Comparison of ENCODE assay signal across 13 cellular contexts in genomic region chr4:88725986-88726385, GRCh38. TPM values are rescaled to one million over a fixed set of nuclear protein-coding genes. Genes with fewer than 3 reads are reported as not detected.
A peak's percentile ranks its signal among the peaks of the same experiment; 100 is the strongest.
DNase-seq lines count a peak whose midpoint lies in the region; ATAC-seq, FAIRE-seq and TF ChIP-seq lines count a peak whose summit lies in the region.
"Had no signal": no experiment of that assay in that cellular context is flagged by ENCODE, and none has a peak within 500 bp of the region (broad histone marks: within the 10 kb centered on the region; RNA-seq: fewer than 3 reads in every experiment).

No MANE protein-coding gene starts in this region.

- H3K56ac ChIP-seq in IMR-90 (ENCODE audit: extremely low read depth, insufficient read depth, low read length): no peak overlapping the region

- peaks cover 12% of the 10 kb centered on the region for H3K36me3 Mint-ChIP-seq in activated CD4-positive, alpha-beta T cell treated with anti-CD3 and anti-CD28 coated beads for 36 hours (ENCODE audit: low read depth)
- peaks cover 16% of the 10 kb centered on the region for H3K36me3 Mint-ChIP-seq in activated T-helper 1 cell treated with anti-CD3 and anti-CD28 coated beads, Interleukin-12 subunit alpha, Interleukin-12 subunit beta, Interleukin-2, Interleukin-4 antibody, amounts not matched to agents 30 ng/mL and 10 ng/mL and 1 ng/mL, durations not matched to agents 14 hours and 24 hours and 36 hours (ENCODE audit: low read depth)

- DNase-seq in IMR-90 (peak; percentile 21), cerebellar cortex (ENCODE audit: low spot score) (peak; percentile 26)
- no peak for DNase-seq in activated CD4-positive, alpha-beta T cell treated with anti-CD3 and anti-CD28 coated beads for 36 hours
- DNase-seq in activated T-helper 1 cell treated with anti-CD3 and anti-CD28 coated beads, Interleukin-12 subunit alpha, Interleukin-12 subunit beta, Interleukin-2, Interleukin-4 antibody, amounts not matched to agents 30 ng/mL and 10 ng/mL and 1 ng/mL, durations not matched to agents 14 hours and 24 hours and 36 hours (ENCODE audit: low spot score): no peak
- DNase-seq: KBM-7 had no signal

- no peak overlapping the region for H3K4me3 Mint-ChIP-seq in activated CD4-positive, alpha-beta T cell treated with anti-CD3 and anti-CD28 coated beads for 36 hours
- H3K4me3 Mint-ChIP-seq in activated T-helper 1 cell treated with anti-CD3 and anti-CD28 coated beads, Interleukin-12 subunit alpha, Interleukin-12 subunit beta, Interleukin-2, Interleukin-4 antibody, amounts not matched to agents 30 ng/mL and 10 ng/mL and 1 ng/mL, durations not matched to agents 14 hours and 24 hours and 36 hours: no peak overlapping the region
- H3K4me3 Mint-ChIP-seq: CD14-positive monocyte had no signal

- CTCF ChIA-PET in IMR-90 (lab: Yijun Ruan, JAX): interaction anchor here (0.7 to 1.3 kb wide), 2 partner anchors 20 to 187 kb away, joined by 3 to 6 read pairs; no protein-coding TSS in a partner anchor
- CTCF ChIA-PET in activated CD4-positive, alpha-beta T cell treated with anti-CD3 and anti-CD28 coated beads for 36 hours (lab: Charles Lee): interaction anchor here (1.3 to 1.6 kb wide), 2 partner anchors 9 to 186 kb away, joined by 4 read pairs; no protein-coding TSS in a partner anchor

- H2BK5ac ChIP-seq in IMR-90 (ENCODE audit: low read depth, low read length, poor library complexity, severe bottlenecking): no peak overlapping the region

- H3K14ac ChIP-seq in IMR-90 (replicated peaks; ENCODE audit: low read depth, low read length): no peak overlapping the region

- intact Hi-C loops in IMR-90 (cut with micrococcal nuclease): no loop called here
- intact Hi-C loops in activated CD4-positive, alpha-beta T cell treated with anti-CD3 and anti-CD28 coated beads for 36 hours (cut with DNase I, micrococcal nuclease): no loop called here
- intact Hi-C loops in activated T-helper 1 cell treated with anti-CD3 and anti-CD28 coated beads, Interleukin-12 subunit alpha, Interleukin-12 subunit beta, Interleukin-2, Interleukin-4 antibody, amounts not matched to agents 30 ng/mL and 10 ng/mL and 1 ng/mL, durations not matched to agents 14 hours and 24 hours and 36 hours (cut with micrococcal nuclease): no loop called here

- in situ Hi-C loops in IMR-90 (cut with MboI; ENCODE audit: low sequenced_read_pairs): no loop called here

- H3K36me3 ChIP-seq in IMR-90 (ENCODE audit: control insufficient read depth, insufficient read depth, low read length): peaks cover 45% of the 10 kb centered on the region

- no peak overlapping the region for H3K4me3 ChIP-seq in IMR-90 (ENCODE audit: insufficient read depth, low read depth, low read length)
- H3K4me3 ChIP-seq: A549 had no signal

- FAIRE-seq in islet of Langerhans (lab: Jason Lieb, UNC): peak; percentile 76
- FAIRE-seq: A549, GM12891, H54 had no signal

- no peak for TF ChIP-seq POLR2A in IMR-90 (IDR thresholded peaks at IDR 0.05; ENCODE audit: low read depth, low read length)

- POLR2A ChIA-PET in IMR-90 (lab: Charles Lee; ENCODE audit: unreplicated experiment): no interaction called here
- POLR2A ChIA-PET in activated CD4-positive, alpha-beta T cell treated with anti-CD3 and anti-CD28 coated beads for 36 hours (lab: Charles Lee): no interaction called here

- H2AFZ ChIP-seq in IMR-90 (replicated peaks; ENCODE audit: low read length, poor library complexity): no peak overlapping the region

- no peak overlapping the region for H2BK20ac ChIP-seq in IMR-90 (ENCODE audit: low read depth, low read length)

- no TSS peak for BruUV-seq in IMR-90 (replicated peaks; lab: Mats Ljungman, UMichigan)

- H4K91ac ChIP-seq in IMR-90 (ENCODE audit: insufficient read depth, low read depth, low read length): no peak overlapping the region

- no peak overlapping the region for H2AK5ac ChIP-seq in IMR-90 (ENCODE audit: low read depth, low read length)

- no peaks in the 10 kb centered on the region for H3K4me1 Mint-ChIP-seq in activated CD4-positive, alpha-beta T cell treated with anti-CD3 and anti-CD28 coated beads for 36 hours
- H3K4me1 Mint-ChIP-seq in activated T-helper 1 cell treated with anti-CD3 and anti-CD28 coated beads, Interleukin-12 subunit alpha, Interleukin-12 subunit beta, Interleukin-2, Interleukin-4 antibody, amounts not matched to agents 30 ng/mL and 10 ng/mL and 1 ng/mL, durations not matched to agents 14 hours and 24 hours and 36 hours (ENCODE audit: low read depth): no peaks in the 10 kb centered on the region
- H3K4me1 Mint-ChIP-seq: CD14-positive monocyte had no signal

- H3K23ac ChIP-seq in IMR-90 (ENCODE audit: low read depth, low read length): no peak overlapping the region

- 0 out of 2 replicates have a peak, but pooled peaks cover 3% of the 10 kb centered on the region for H3K9me1 ChIP-seq in IMR-90 (ENCODE audit: insufficient read depth, low read length)

- no peak overlapping the region for H3K27ac Mint-ChIP-seq in activated CD4-positive, alpha-beta T cell treated with anti-CD3 and anti-CD28 coated beads for 36 hours
- no peak overlapping the region for H3K27ac Mint-ChIP-seq in activated T-helper 1 cell treated with anti-CD3 and anti-CD28 coated beads, Interleukin-12 subunit alpha, Interleukin-12 subunit beta, Interleukin-2, Interleukin-4 antibody, amounts not matched to agents 30 ng/mL and 10 ng/mL and 1 ng/mL, durations not matched to agents 14 hours and 24 hours and 36 hours

- no CpG with 5 or more reads among the region's 2 CpGs for WGBS in IMR-90 (ENCODE audit: extremely low coverage in 2 of 2, insufficient read length in 1 of 2), 2 experiments

- H3K4ac ChIP-seq in IMR-90 (ENCODE audit: low read depth, low read length): no peak overlapping the region

- no peaks in the 10 kb centered on the region for H3K9me3 ChIP-seq in IMR-90 (ENCODE audit: control insufficient read depth, insufficient read depth, low read length)
- H3K9me3 ChIP-seq: A549 had no signal

- ATAC-seq in IMR-90 (ENCODE audit: low read depth) (no peak), HG03442 (IDR thresholded peaks at IDR 0.05; ENCODE audit: unreplicated experiment) (no peak), GM21737 (IDR thresholded peaks at IDR 0.05; ENCODE audit: unreplicated experiment) (no peak)
- ATAC-seq in activated CD4-positive, alpha-beta T cell treated with anti-CD3 and anti-CD28 coated beads for 36 hours: no peak
- ATAC-seq: A549, HCT116 had no signal

- H3K9ac ChIP-seq in IMR-90 (ENCODE audit: low read depth, low read length): no peak overlapping the region

- dilution Hi-C loops in IMR-90 (cut with HindIII; ENCODE audit: low sequenced_read_pairs, unreplicated experiment): no loop called here

- TF ChIP-seq CTCF in IMR-90 (conservative IDR thresholded peaks at IDR 0.05; ENCODE audit: low read depth, low read length): no peak

- TF ChIP-seq RAD21 in IMR-90 (IDR thresholded peaks at IDR 0.05; ENCODE audit: low read length): no peak

- no peaks in the 10 kb centered on the region for H3K9me3 Mint-ChIP-seq in activated CD4-positive, alpha-beta T cell treated with anti-CD3 and anti-CD28 coated beads for 36 hours (ENCODE audit: low read depth)
- H3K9me3 Mint-ChIP-seq in activated T-helper 1 cell treated with anti-CD3 and anti-CD28 coated beads, Interleukin-12 subunit alpha, Interleukin-12 subunit beta, Interleukin-2, Interleukin-4 antibody, amounts not matched to agents 30 ng/mL and 10 ng/mL and 1 ng/mL, durations not matched to agents 14 hours and 24 hours and 36 hours: no peaks in the 10 kb centered on the region
- H3K9me3 Mint-ChIP-seq: CD14-positive monocyte had no signal

- H3K4me2 ChIP-seq in IMR-90 (ENCODE audit: low read depth, low read length): no peak overlapping the region
- H3K4me2 ChIP-seq: A549 had no signal

- no peak overlapping the region for H2BK120ac ChIP-seq in IMR-90 (ENCODE audit: low read depth, low read length)

- no peaks in the 10 kb centered on the region for H3K27me3 Mint-ChIP-seq in activated CD4-positive, alpha-beta T cell treated with anti-CD3 and anti-CD28 coated beads for 36 hours
- no peaks in the 10 kb centered on the region for H3K27me3 Mint-ChIP-seq in activated T-helper 1 cell treated with anti-CD3 and anti-CD28 coated beads, Interleukin-12 subunit alpha, Interleukin-12 subunit beta, Interleukin-2, Interleukin-4 antibody, amounts not matched to agents 30 ng/mL and 10 ng/mL and 1 ng/mL, durations not matched to agents 14 hours and 24 hours and 36 hours (ENCODE audit: insufficient read depth)

- no peak overlapping the region for H4K5ac ChIP-seq in IMR-90 (ENCODE audit: low read depth, low read length)

- no peaks in the 10 kb centered on the region for H3K27me3 ChIP-seq in IMR-90 (ENCODE audit: control insufficient read depth, insufficient read depth, low read length)

- no peak overlapping the region for H2AK9ac ChIP-seq in IMR-90 (replicated peaks; ENCODE audit: low read depth, low read length, poor library complexity)

- H3K27ac ChIP-seq in IMR-90 (ENCODE audit: insufficient read depth, low read length): no peak overlapping the region
- H3K27ac ChIP-seq: A549 had no signal

- H3K79me1 ChIP-seq in IMR-90 (ENCODE audit: low read depth in 1 of 2, low read length in 2 of 2): no peaks in the 10 kb centered on the region

- no peak overlapping the region for H2BK15ac ChIP-seq in IMR-90 (ENCODE audit: low read depth, low read length)

- no peak overlapping the region for H3K18ac ChIP-seq in IMR-90 (ENCODE audit: low read depth, low read length)

- H4K8ac ChIP-seq in IMR-90 (ENCODE audit: low read depth in 2 of 2, low read length in 2 of 2): no peak overlapping the region

- no peaks in the 10 kb centered on the region for H3K4me1 ChIP-seq in IMR-90 (ENCODE audit: control insufficient read depth, insufficient read depth, low read length)
- H3K4me1 ChIP-seq: A549 had no signal

- H4K20me1 ChIP-seq in IMR-90 (ENCODE audit: insufficient read depth, low read length): no peaks in the 10 kb centered on the region

TF ChIP-seq in IMR-90, 13 proteins besides CTCF, POLR2A, EP300 and RAD21 (continues in another document):
- TF ChIP-seq MAZ (IDR thresholded peaks at IDR 0.05; ENCODE audit: borderline replicate concordance, low read depth, low read length) (no peak), FOS (IDR thresholded peaks at IDR 0.05; ENCODE audit: low read depth, low read length) (no peak)

RNA-seq across cellular contexts. Expression of gene NAP1L5, which starts 28.4 kb away (rescaled TPM):
- 3.9 and 5.6 TPM in 2 replicates for total RNA-seq in IMR-90 (2012; rRNA removed)
- polyA plus RNA-seq in IMR-90 (2012; rRNA removed): 5.3 and 6.0 TPM in 2 replicates
- 2.1 and 2.9 TPM in 2 replicates for polyA plus RNA-seq in IMR-90 (2012; cell fraction: cytosol; rRNA removed)
- 0.71 and 2.5 TPM in 2 replicates for polyA plus RNA-seq in IMR-90 (2012; cell fraction: nucleus; rRNA removed; ENCODE audit: low replicate concordance)
- total RNA-seq in activated CD4-positive, alpha-beta T cell treated with anti-CD3 and anti-CD28 coated beads for 36 hours: 1 to 10 TPM; 4.9 to 5.2 TPM
- total RNA-seq in activated T-helper 1 cell treated with anti-CD3 and anti-CD28 coated beads, Interleukin-12 subunit alpha, Interleukin-12 subunit beta, Interleukin-2, Interleukin-4 antibody, amounts not matched to agents 30 ng/mL and 10 ng/mL and 1 ng/mL, durations not matched to agents 14 hours and 24 hours and 36 hours: 5.5 and 6.1 TPM in 2 replicates

Comparison
In these comparisons a context has a peak if more than half of its experiments do, and no peak if none do; other contexts are left out.
1. DNase-seq: peak in IMR-90 (single experiment) and cerebellar cortex (single experiment); none in activated CD4-positive, alpha-beta T cell treated with anti-CD3 and anti-CD28 coated beads for 36 hours (single experiment) and activated T-helper 1 cell treated with anti-CD3 and anti-CD28 coated beads, Interleukin-12 subunit alpha, Interleukin-12 subunit beta, Interleukin-2, Interleukin-4 antibody, amounts not matched to agents 30 ng/mL and 10 ng/mL and 1 ng/mL, durations not matched to agents 14 hours and 24 hours and 36 hours (single experiment).